21 cellular contexts compared by ENCODE assay signal in genomic region chr15:65204931-65205655, GRCh38. TPM values are rescaled to one million over a fixed set of nuclear protein-coding genes. Genes with fewer than 3 reads are reported as not detected.
DNase-seq lines count a peak whose midpoint lies in the region; ATAC-seq, FAIRE-seq and TF ChIP-seq lines count a peak whose summit lies in the region.
"Had no signal": no experiment of that assay in that cellular context is flagged by ENCODE, and none has a peak within 500 bp of the region (broad histone marks: within the 10 kb centered on the region; RNA-seq: fewer than 3 reads in every experiment).

No MANE protein-coding gene starts in this region.

- H4K8ac ChIP-seq in mesenchymal stem cell (ENCODE audit: low read length) (no peak overlapping the region), neuronal stem cell (ENCODE audit: low read depth, low read length) (no peak overlapping the region)

- H3K9ac ChIP-seq in K562 (ENCODE audit: insufficient read depth in 1 of 2, low read depth in 2 of 2, low read length in 2 of 2) (0 out of 4 replicates have a peak overlapping the region, but pooled peaks of 1 of the 2 experiments have one; percentile 3), mesenchymal stem cell (ENCODE audit: low read length) (no peak overlapping the region), neuronal stem cell (ENCODE audit: low read depth, low read length, poor library complexity) (no peak overlapping the region)
- H3K9ac ChIP-seq: BLaER1 had no signal

- H2AK5ac ChIP-seq in mesenchymal stem cell (ENCODE audit: low read length, severe bottlenecking) (no peak overlapping the region), neuronal stem cell (ENCODE audit: low read depth, low read length) (peak overlapping the region; percentile 37)

- no peak for TF ChIP-seq RAD21 in K562 (CRISPR knock-in tag; conservative IDR thresholded peaks at IDR 0.05 in 1 of 2, IDR thresholded peaks at IDR 0.05 in 1 of 2)

- H3K9me3 ChIP-seq in HEK293 (ENCODE audit: control insufficient read depth, insufficient read depth, low read depth, low read length) (no peaks in the 10 kb centered on the region), K562 (replicated peaks; ENCODE audit: control insufficient read depth, insufficient read depth, low read depth, low read length) (no peaks in the 10 kb centered on the region), mesenchymal stem cell (ENCODE audit: control insufficient read depth, low read length) (no peaks in the 10 kb centered on the region), neuronal stem cell (replicated peaks in 1 of 2; ENCODE audit: control insufficient read depth in 2 of 2, insufficient read depth in 1 of 2, low read depth in 1 of 2, low read length in 2 of 2) (peaks cover 0 to 2% of the 10 kb centered on the region in 2 donors)
- H3K9me3 ChIP-seq: BLaER1 had no signal

- POLR2A ChIA-PET in HEK293 (lab: Yijun Ruan, JAX): no interaction called here
- POLR2A ChIA-PET in K562 (lab: Yijun Ruan, JAX): no interaction called here

- H2BK5ac ChIP-seq in mesenchymal stem cell (ENCODE audit: low read depth, low read length, poor library complexity, severe bottlenecking) (no peak overlapping the region), neuronal stem cell (ENCODE audit: low read length) (no peak overlapping the region)

- no peak for FAIRE-seq in K562 (lab: Jason Lieb, UNC)
- FAIRE-seq: GM12892, GM18507 had no signal

- intact Hi-C loops in K562 (cut with micrococcal nuclease): no loop called here

- H2AFZ ChIP-seq in K562 (ENCODE audit: low read depth, low read length): no peak overlapping the region
- no peak overlapping the region for H2AFZ ChIP-seq in mesenchymal stem cell (ENCODE audit: low read depth, low read length)
- no peak overlapping the region for H2AFZ ChIP-seq in neuronal stem cell (ENCODE audit: low read length)

- no TSS peak for BruUV-seq in K562 (replicated peaks; lab: Mats Ljungman, UMichigan)

- TF ChIP-seq POLR2A in K562 (conservative IDR thresholded peaks at IDR 0.05): no peak

- H4K91ac ChIP-seq in mesenchymal stem cell (ENCODE audit: low read length) (peak overlapping the region; percentile 75), neuronal stem cell (ENCODE audit: low read depth, low read length, poor library complexity) (no peak overlapping the region)

- WGBS in K562 (ENCODE audit: insufficient coverage, low coverage, missing lambda C conversion rate): 26% methylated on average over 12 of the region's 12 CpGs
- WGBS in mesenchymal stem cell: 81% methylated on average over 11 of the region's 12 CpGs
- no CpG with 5 or more reads among the region's 12 CpGs for WGBS in neuronal stem cell (ENCODE audit: extremely low coverage in 2 of 2, insufficient read length in 2 of 2, insufficient replicate concordance in 1 of 2), 2 donors

- H2BK120ac ChIP-seq in mesenchymal stem cell (ENCODE audit: low read depth, low read length) (no peak overlapping the region), neuronal stem cell (ENCODE audit: low read depth, low read length) (peak overlapping the region; percentile 43)

- no peak overlapping the region for H2BK15ac ChIP-seq in mesenchymal stem cell (ENCODE audit: low read depth, poor library complexity, severe bottlenecking)
- H2BK15ac ChIP-seq in neuronal stem cell (ENCODE audit: low read length): no peak overlapping the region

- H3K23ac ChIP-seq in mesenchymal stem cell (ENCODE audit: low read length in 2 of 2) (no peak overlapping the region), neuronal stem cell (ENCODE audit: low read depth, low read length, poor library complexity) (no peak overlapping the region)

- peaks cover 20 to 43% of the 10 kb centered on the region in 2 experiments for H3K27me3 ChIP-seq in K562 (ENCODE audit: control insufficient read depth in 2 of 2, insufficient read depth in 2 of 2, low read length in 2 of 2)
- peaks cover 0 to 12% of the 10 kb centered on the region in 2 experiments for H3K27me3 ChIP-seq in mesenchymal stem cell (ENCODE audit: control insufficient read depth in 1 of 2, insufficient read depth in 1 of 2, low read length in 2 of 2)
- H3K27me3 ChIP-seq in neuronal stem cell (ENCODE audit: control insufficient read depth in 3 of 3, insufficient read depth in 3 of 3, low read depth in 1 of 3, low read length in 3 of 3): peaks cover 0 to 19% (median 4%) of the 10 kb centered on the region in 3 experiments
- H3K27me3 ChIP-seq: BLaER1 had no signal

- H3K79me1 ChIP-seq in mesenchymal stem cell (replicated peaks; ENCODE audit: low read length, poor library complexity, severe bottlenecking) (no peaks in the 10 kb centered on the region), neuronal stem cell (ENCODE audit: low read depth, low read length) (no peaks in the 10 kb centered on the region)

- H2BK12ac ChIP-seq in mesenchymal stem cell (ENCODE audit: low read length in 2 of 2) (no peak overlapping the region), neuronal stem cell (ENCODE audit: low read length) (no peak overlapping the region)

- H3K4me1 ChIP-seq in HEK293 (ENCODE audit: control insufficient read depth, insufficient read depth, low read length): no peaks in the 10 kb centered on the region
- peaks cover 0 to 8% of the 10 kb centered on the region in 2 experiments; a peak in 1 of 5 replicates for H3K4me1 ChIP-seq in K562 (replicated peaks in 1 of 2; ENCODE audit: control insufficient read depth in 2 of 2, insufficient read depth in 2 of 2, low read length in 2 of 2)
- peaks cover 5% of the 10 kb centered on the region for H3K4me1 ChIP-seq in mesenchymal stem cell (ENCODE audit: control insufficient read depth, insufficient read depth, low read depth, low read length)
- peaks cover under 1 to 13% of the 10 kb centered on the region in 2 donors for H3K4me1 ChIP-seq in neuronal stem cell (ENCODE audit: control insufficient read depth in 2 of 2, insufficient read depth in 1 of 2, low read depth in 1 of 2, low read length in 2 of 2)

- H3K4ac ChIP-seq in mesenchymal stem cell (ENCODE audit: low read depth in 1 of 2, low read length in 2 of 2) (no peak overlapping the region), neuronal stem cell (ENCODE audit: low read length) (no peak overlapping the region)

- H3K18ac ChIP-seq in mesenchymal stem cell (ENCODE audit: low read depth in 1 of 2, low read length in 2 of 2) (no peak overlapping the region), neuronal stem cell (ENCODE audit: low read length) (peak overlapping the region; percentile 50)

- TF ChIP-seq EP300 in K562 (IDR thresholded peaks at IDR 0.05; ENCODE audit: low read length): no peak

- TF ChIP-seq CTCF in HEK293 (tag by site-specific recombination; IDR thresholded peaks at IDR 0.05) (no peak), K562 (IDR thresholded peaks at IDR 0.05 in 2 of 3, conservative IDR thresholded peaks at IDR 0.05 in 1 of 3; ENCODE audit: insufficient read depth in 2 of 3, low read depth in 1 of 3, low read length in 3 of 3) (no peak)

- H3K14ac ChIP-seq in mesenchymal stem cell (ENCODE audit: low read length in 2 of 2) (peak overlapping the region in 1 of 2 experiments; percentile 9), neuronal stem cell (ENCODE audit: low read length) (no peak overlapping the region)

- H3K36me3 ChIP-seq in HEK293 (ENCODE audit: control insufficient read depth in 2 of 2, insufficient read depth in 1 of 2, low read length in 2 of 2): no peaks in the 10 kb centered on the region
- H3K36me3 ChIP-seq in K562 (ENCODE audit: control insufficient read depth, insufficient read depth, low read length): no peaks in the 10 kb centered on the region
- no peaks in the 10 kb centered on the region for H3K36me3 ChIP-seq in mesenchymal stem cell (ENCODE audit: control insufficient read depth in 1 of 2, insufficient read depth in 2 of 2, low read depth in 1 of 2, low read length in 2 of 2)
- H3K36me3 ChIP-seq in neuronal stem cell (replicated peaks in 1 of 2; ENCODE audit: control insufficient read depth in 2 of 2, insufficient read depth in 2 of 2, low read length in 2 of 2): no peaks in the 10 kb centered on the region
- H3K36me3 ChIP-seq: BLaER1 had no signal

- in situ Hi-C loops in K562 (cut with MboI): no loop called here

- no peaks in the 10 kb centered on the region for H3K79me2 ChIP-seq in K562 (ENCODE audit: control insufficient read depth, insufficient read depth, low read length)

- no peak for DNase-seq in K562 (ENCODE audit: extremely low read depth in 1 of 4, low spot score in 3 of 4)
- DNase-seq in mesenchymal stem cell: no peak
- DNase-seq in neuronal stem cell (ENCODE audit: low spot score): no peak
- DNase-seq in NCI-H2081 (lab: John Stamatoyannopoulos, UW): no peak
- DNase-seq in SK-N-DZ (ENCODE audit: low spot score): no peak
- no peak for DNase-seq in NCI-H524 (lab: John Stamatoyannopoulos, UW)
- DNase-seq: 8988T; CD4-positive, alpha-beta memory T cell; DMS153; DMS79; GDM1; GOT3; H9 had no signal

- H3K4me3 ChIP-seq in HEK293 (ENCODE audit: low read depth, low read length): no peak overlapping the region
- no peak overlapping the region for H3K4me3 ChIP-seq in K562
- no peak overlapping the region for H3K4me3 ChIP-seq in mesenchymal stem cell (ENCODE audit: insufficient read depth in 1 of 2, low read depth in 1 of 2, low read length in 2 of 2)
- peak overlapping the region in 1 of 2 donors; percentile 60 for H3K4me3 ChIP-seq in neuronal stem cell (ENCODE audit: low read length in 2 of 2)
- H3K4me3 ChIP-seq: BLaER1 had no signal

- peaks cover 3% of the 10 kb centered on the region for H3K9me1 ChIP-seq in K562 (ENCODE audit: control insufficient read depth, insufficient read depth, low read length)

- H3K4me2 ChIP-seq in K562 (ENCODE audit: insufficient read depth, low read length) (no peak overlapping the region), mesenchymal stem cell (ENCODE audit: low read length, poor library complexity, severe bottlenecking) (no peak overlapping the region), neuronal stem cell (ENCODE audit: insufficient read depth, low read length, poor library complexity, severe bottlenecking) (no peak overlapping the region)
- H3K4me2 ChIP-seq: BLaER1 had no signal

- H3K27ac ChIP-seq in HEK293 (ENCODE audit: extremely low read depth, low read depth, low read length) (no peak overlapping the region), K562 (ENCODE audit: extremely low read depth, low read depth, low read length) (no peak overlapping the region), mesenchymal stem cell (ENCODE audit: low read length, poor library complexity, severe bottlenecking) (no peak overlapping the region), neuronal stem cell (replicated peaks; ENCODE audit: low read length) (no peak overlapping the region)
- H3K27ac ChIP-seq: BLaER1, HL-60 had no signal

- no peaks in the 10 kb centered on the region for H4K20me1 ChIP-seq in K562 (replicated peaks; ENCODE audit: control insufficient read depth, insufficient read depth, low read length)
- H4K20me1 ChIP-seq: BLaER1 had no signal

- CTCF ChIA-PET in HEK293 (lab: Yijun Ruan, JAX) (no interaction called here), K562 (lab: Yijun Ruan, JAX; ENCODE audit: low intra/inter-chr PET ratio) (no interaction called here)

- ATAC-seq in K562 (no peak), GM18520 (IDR thresholded peaks at IDR 0.05; ENCODE audit: unreplicated experiment) (no peak)

RNA-seq across cellular contexts. Expression of gene CILP, which starts 6.2 kb away (rescaled TPM):
- 0.07 TPM in 1 of 2 replicates, not detected in the other for total RNA-seq in K562 (2011; cell fraction: chromatin; rRNA removed; ENCODE audit: low replicate concordance)
- total RNA-seq in K562 (2011; cell fraction: nucleolus; rRNA removed): 0.13 and 0.17 TPM in 2 replicates
- 0.15 TPM in 1 of 2 replicates, not detected in the other for total RNA-seq in K562 (2011; cell fraction: nucleoplasm; rRNA removed)
- 0.04 TPM in 1 of 2 replicates, not detected in the other for total RNA-seq in K562 (2014; rRNA removed)
- not detected in 2 replicates for total RNA-seq in K562 (2014; rRNA removed; fragmentation: Illumina TruSeq; extraction: Trizol)
- not detected in 2 replicates for total RNA-seq in K562 (2015; rRNA removed; fragmentation: Illumina TruSeq; extraction: Trizol)
- not detected in 2 replicates for total RNA-seq in K562 (2021)
- polyA plus RNA-seq in K562 (2011; rRNA removed): 0.03 and 0.05 TPM in 2 replicates
- polyA plus RNA-seq in K562 (2011; cell fraction: cytosol; rRNA removed): 0.01 TPM in 2 replicates
- 0.03 and 0.06 TPM in 2 replicates for polyA plus RNA-seq in K562 (2011; cell fraction: nucleus; rRNA removed)
- 0.35 and 0.60 TPM in 2 replicates for polyA plus RNA-seq in K562 (2012)
- polyA plus RNA-seq in K562 (2014; fragmentation: Illumina TruSeq; extraction: Trizol): not detected in 2 replicates
- polyA plus RNA-seq in K562 (2014; fragmentation: Nextera tagmentation; extraction: Ambion mirVana): not detected
- polyA plus RNA-seq in K562 (2014; rRNA removed): not detected in 2 replicates
- 0.06 TPM in 1 of 2 replicates, not detected in the other for polyA minus RNA-seq in K562 (2011; rRNA and poly(A)+ RNA removed)
- not detected in 2 replicates for polyA minus RNA-seq in K562 (2011; cell fraction: cytosol; rRNA and poly(A)+ RNA removed)
- polyA minus RNA-seq in K562 (2011; cell fraction: nucleus; rRNA and poly(A)+ RNA removed): under 0.01 TPM in 1 of 2 replicates, not detected in the other
- polyA plus RNA-seq in mesenchymal stem cell (2013, experiment 1 of 2): 0.06 TPM
- 0.05 TPM for polyA plus RNA-seq in mesenchymal stem cell (2013, experiment 2 of 2)
- polyA plus RNA-seq in neuronal stem cell (2013, experiment 1 of 2): 0.03 TPM
- 0.03 TPM for polyA plus RNA-seq in neuronal stem cell (2013, experiment 2 of 2)
- not detected in 2 replicates for polyA plus RNA-seq in SK-N-DZ (2014; cell fraction: cytosol; rRNA removed)
- 0.06 TPM in 1 of 2 replicates, not detected in the other for polyA plus RNA-seq in SK-N-DZ (2014; cell fraction: nucleus; rRNA removed)
- total RNA-seq: Daoy had no signal
- polyA plus RNA-seq: CD14-positive monocyte; CD4-positive, alpha-beta memory T cell had no signal

RNA-seq across cellular contexts. Expression of gene CLPX, which starts 20.0 kb away (rescaled TPM):
- 33.8 and 107 TPM in 2 replicates for total RNA-seq in K562 (2011; cell fraction: chromatin; rRNA removed; ENCODE audit: low replicate concordance)
- 18.4 and 18.7 TPM in 2 replicates for total RNA-seq in K562 (2011; cell fraction: nucleolus; rRNA removed)
- total RNA-seq in K562 (2011; cell fraction: nucleoplasm; rRNA removed): 32.0 and 40.7 TPM in 2 replicates
- total RNA-seq in K562 (2014; rRNA removed) (37.0 and 39.6 TPM in 2 replicates), K562 (2014; rRNA removed; fragmentation: Illumina TruSeq; extraction: Trizol) (50.9 and 55.9 TPM in 2 replicates), K562 (2015; rRNA removed; fragmentation: Illumina TruSeq; extraction: Trizol) (51.3 and 52.1 TPM in 2 replicates), K562 (2021) (61.5 and 67.1 TPM in 2 replicates)
- polyA plus RNA-seq in K562 (2011; rRNA removed) (50.2 and 79.0 TPM in 2 replicates), K562 (2014; fragmentation: Illumina TruSeq; extraction: Trizol) (54.6 and 63.1 TPM in 2 replicates), K562 (2014; fragmentation: Nextera tagmentation; extraction: Ambion mirVana) (10 to 100 TPM; 11.2 to 13.4 TPM), K562 (2014; rRNA removed) (66.6 and 83.3 TPM in 2 replicates)
- 16.6 and 19.7 TPM in 2 replicates for polyA plus RNA-seq in K562 (2011; cell fraction: cytosol; rRNA removed)
- polyA plus RNA-seq in K562 (2011; cell fraction: nucleus; rRNA removed): 19.1 and 28.2 TPM in 2 replicates
- polyA plus RNA-seq in K562 (2012): 30.9 and 45.6 TPM in 2 replicates
- polyA minus RNA-seq in K562 (2011; rRNA and poly(A)+ RNA removed): 132 and 144 TPM in 2 replicates
- 29.6 and 38.5 TPM in 2 replicates for polyA minus RNA-seq in K562 (2011; cell fraction: cytosol; rRNA and poly(A)+ RNA removed)
- polyA minus RNA-seq in K562 (2011; cell fraction: nucleus; rRNA and poly(A)+ RNA removed): 25.8 and 40.2 TPM in 2 replicates
- polyA plus RNA-seq in mesenchymal stem cell (2013, experiment 1 of 2): 18.8 TPM
- 20.7 TPM for polyA plus RNA-seq in mesenchymal stem cell (2013, experiment 2 of 2)
- 19.2 TPM for polyA plus RNA-seq in neuronal stem cell (2013, experiment 1 of 2)
- polyA plus RNA-seq in neuronal stem cell (2013, experiment 2 of 2): 19.4 TPM
- 25.5 and 31.8 TPM in 2 replicates for polyA plus RNA-seq in SK-N-DZ (2014; cell fraction: cytosol; rRNA removed)
- 36.5 and 44.6 TPM in 2 replicates for polyA plus RNA-seq in SK-N-DZ (2014; cell fraction: nucleus; rRNA removed)

Comparison
In these comparisons a context has a peak if more than half of its experiments do, and no peak if none do; other contexts are left out.
1. Of the 44 proteins assayed by ChIP-seq in both K562 and HEK293: peak only in K562: none; only in HEK293: none; in both: ZNF121; in neither: 43.